ENCODE assay signal across 16 cellular contexts in the genomic region with DNA sequence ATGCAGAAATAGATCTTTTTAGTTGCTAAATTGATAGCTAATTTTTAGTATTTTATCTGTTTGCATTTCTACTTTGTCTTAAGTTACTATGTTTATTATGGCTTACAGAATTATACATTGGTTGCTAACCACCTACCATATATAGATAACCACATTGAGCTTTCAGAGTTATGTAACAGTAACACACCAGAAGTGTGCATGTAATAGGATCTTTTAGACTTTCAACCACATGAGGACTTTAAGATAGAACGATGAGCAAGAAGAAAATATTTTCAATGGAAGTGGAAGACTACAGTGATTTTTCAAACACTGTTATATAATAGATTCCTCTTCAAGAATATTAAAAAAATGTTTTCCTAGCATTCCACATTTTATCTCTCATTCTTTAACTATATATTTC.
"Had no signal": no experiment of that assay in that cellular context is flagged by ENCODE, and none has a peak within 500 bp of the region (broad histone marks: within the 10 kb centered on the region; RNA-seq: fewer than 3 reads in every experiment).

No MANE protein-coding gene starts in this region.

- H3K4me3 ChIP-seq: heart left ventricle, stomach had no signal

- H3K4me1 Mint-ChIP-seq: memory B cell had no signal

- H3K27me3 ChIP-seq: heart left ventricle, stomach had no signal

- H3K9me3 ChIP-seq: heart left ventricle, stomach had no signal

- H3K27ac ChIP-seq: heart left ventricle, stomach had no signal

- FAIRE-seq: bronchial epithelial cell, colon had no signal

- H3K27ac Mint-ChIP-seq: activated CD4-positive, alpha-beta memory T cell treated with anti-CD3 and anti-CD28 coated beads for 36 hours; activated naive CD8-positive, alpha-beta T cell treated with anti-CD3 and anti-CD28 coated beads for 36 hours; memory B cell; T-helper 2 cell treated with Interferon-gamma antibody and Interleukin-4, amounts not matched to agents 5 μg/mL and 100 μg/mL, for 36 hours had no signal

- H3K4me3 Mint-ChIP-seq: activated CD4-positive, alpha-beta memory T cell treated with anti-CD3 and anti-CD28 coated beads for 36 hours; activated naive CD8-positive, alpha-beta T cell treated with anti-CD3 and anti-CD28 coated beads for 36 hours; memory B cell; T-helper 2 cell treated with Interferon-gamma antibody and Interleukin-4, amounts not matched to agents 5 μg/mL and 100 μg/mL, for 36 hours had no signal

- ATAC-seq: heart left ventricle, left lobe of liver had no signal

- H3K4me1 ChIP-seq: heart left ventricle had no signal

- H3K27me3 Mint-ChIP-seq: activated CD4-positive, alpha-beta memory T cell treated with anti-CD3 and anti-CD28 coated beads for 36 hours; activated naive CD8-positive, alpha-beta T cell treated with anti-CD3 and anti-CD28 coated beads for 36 hours; memory B cell had no signal

- DNase-seq: activated CD4-positive, alpha-beta memory T cell treated with anti-CD3 and anti-CD28 coated beads for 36 hours; activated CD4-positive, CD25-positive, alpha-beta regulatory T cell treated with anti-CD3 and anti-CD28 coated beads, Interleukin-2, amount 50 U/mL, for 72 hours; activated gamma-delta T cell; activated naive CD8-positive, alpha-beta T cell treated with anti-CD3 and anti-CD28 coated beads for 36 hours; activated T-cell treated with anti-CD3 and anti-CD28 coated beads, Interleukin-2, amount 50 U/mL, for 48 hours; aorta; foreskin melanocyte; heart left ventricle; islet precursor cell; stimulated activated CD4-positive, alpha-beta T cell treated with anti-CD3 and anti-CD28 coated beads, Interleukin-4, amount 100 ng/mL, for 4 hours; stomach had no signal

- H3K9me3 Mint-ChIP-seq: activated CD4-positive, alpha-beta memory T cell treated with anti-CD3 and anti-CD28 coated beads for 36 hours; activated naive CD8-positive, alpha-beta T cell treated with anti-CD3 and anti-CD28 coated beads for 36 hours; memory B cell; T-helper 2 cell treated with Interferon-gamma antibody and Interleukin-4, amounts not matched to agents 5 μg/mL and 100 μg/mL, for 36 hours had no signal
